ENCODE assay signal across 9 cellular contexts in the genomic region with DNA sequence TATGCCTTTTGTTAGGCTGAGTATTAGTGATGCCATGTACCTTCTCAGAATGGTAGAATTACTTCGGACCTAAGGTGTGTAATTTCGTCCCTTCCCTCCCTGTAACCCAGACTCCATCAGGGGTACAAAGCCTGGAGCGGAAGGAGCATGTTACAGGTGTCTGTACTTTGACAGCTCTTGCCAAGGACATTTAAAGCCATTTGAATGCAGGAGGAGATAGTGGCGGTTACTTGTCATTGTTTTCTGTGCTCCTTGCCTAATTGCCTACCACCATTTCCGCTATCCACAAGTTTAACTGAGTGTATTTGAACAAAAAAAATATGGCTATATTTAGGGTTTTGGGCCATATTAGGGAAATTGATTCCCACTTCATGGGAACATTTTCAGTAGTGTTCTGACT. TPM values are rescaled to one million over a fixed set of nuclear protein-coding genes. Genes with fewer than 3 reads are reported as not detected.
DNase-seq lines count a peak whose midpoint lies in the region; ATAC-seq and TF ChIP-seq lines count a peak whose summit lies in the region.
"Had no signal": no experiment of that assay in that cellular context is flagged by ENCODE, and none has a peak within 500 bp of the region (broad histone marks: within the 10 kb centered on the region; RNA-seq: fewer than 3 reads in every experiment).

No MANE protein-coding gene starts in this region.

- H3K27ac ChIP-seq in CD4-positive, CD25-positive, alpha-beta regulatory T cell (ENCODE audit: insufficient read depth, low read length, poor library complexity, severe bottlenecking): no peak overlapping the region
- H3K27ac ChIP-seq in HCT116 (ENCODE audit: low read depth, low read length): no peak overlapping the region

- no peaks in the 10 kb centered on the region for H3K9me2 ChIP-seq in HCT116 (ENCODE audit: insufficient read depth)

- no peak overlapping the region for H3K4me3 ChIP-seq in CD4-positive, CD25-positive, alpha-beta regulatory T cell (ENCODE audit: low read depth, low read length)
- H3K4me3 ChIP-seq in HCT116 (replicated peaks in 1 of 2; ENCODE audit: low read depth in 1 of 2, low read length in 2 of 2): no peak overlapping the region

- H3K4me3 Mint-ChIP-seq in CD4-positive, CD25-positive, alpha-beta regulatory T cell: peak overlapping the region; percentile 95 to 99 (median 97)
- H3K4me3 Mint-ChIP-seq in chondrocyte (ENCODE audit: unreplicated experiment) (peak overlapping the region; percentile 99), nephron progenitor cell (peak overlapping the region; percentile 66)

- no peaks in the 10 kb centered on the region; the same call in 1 of the 2 replicates for H3K79me2 ChIP-seq in HCT116 (ENCODE audit: insufficient read depth, low read length)

- ATAC-seq in CD4-positive, CD25-positive, alpha-beta regulatory T cell (ENCODE audit: low read depth in 2 of 2): no peak
- ATAC-seq in HCT116: no peak

- no peak for TF ChIP-seq RAD21 in HCT116 (IDR thresholded peaks at IDR 0.05; ENCODE audit: low read depth)

- no peak overlapping the region for H2AFZ ChIP-seq in HCT116 (ENCODE audit: low read depth, low read length, poor library complexity, severe bottlenecking)

- TF ChIP-seq CTCF in HCT116 (IDR thresholded peaks at IDR 0.05 in 2 of 3, conservative IDR thresholded peaks at IDR 0.05 in 1 of 3; ENCODE audit: borderline replicate concordance in 1 of 3, insufficient read depth in 1 of 3, low read depth in 2 of 3, low read length in 2 of 3) (no peak), chondrocyte (IDR thresholded peaks at IDR 0.05) (no peak), nephron progenitor cell (IDR thresholded peaks at IDR 0.05) (no peak)

- H3K36me3 Mint-ChIP-seq in CD4-positive, CD25-positive, alpha-beta regulatory T cell: no peaks in the 10 kb centered on the region
- H3K36me3 Mint-ChIP-seq in chondrocyte (ENCODE audit: low read depth) (no peaks in the 10 kb centered on the region), nephron progenitor cell (ENCODE audit: low read depth) (no peaks in the 10 kb centered on the region)

- BruUV-seq in HCT116 (replicated peaks; lab: Mats Ljungman, UMichigan): no TSS peak

- H3K9me3 Mint-ChIP-seq in CD4-positive, CD25-positive, alpha-beta regulatory T cell: peaks cover 0 to 2% (median 0%) of the 10 kb centered on the region in 7 donors
- H3K9me3 Mint-ChIP-seq in chondrocyte (ENCODE audit: low read depth) (no peaks in the 10 kb centered on the region), nephron progenitor cell (no peaks in the 10 kb centered on the region)

- no peaks in the 10 kb centered on the region for H3K9me3 ChIP-seq in CD4-positive, CD25-positive, alpha-beta regulatory T cell (ENCODE audit: control insufficient read depth in 2 of 2, low read length in 2 of 2)
- no peaks in the 10 kb centered on the region for H3K9me3 ChIP-seq in HCT116 (ENCODE audit: control insufficient read depth in 1 of 2, insufficient read depth in 1 of 2, low read depth in 1 of 2, low read length in 2 of 2)

- RAD21 ChIA-PET in HCT116 (lab: Charles Lee; ENCODE audit: low non-redundant PET in 1 of 2, low total read pairs in 2 of 2, uncharacterized antibody in 2 of 2, unreplicated experiment in 2 of 2): no interaction called here

- peak overlapping the region; percentile 94; the same call in 1 of the 2 replicates for H3K4me2 ChIP-seq in HCT116 (ENCODE audit: low read length)

- no peak for DNase-seq in CD4-positive, CD25-positive, alpha-beta regulatory T cell
- DNase-seq in HCT116 (ENCODE audit: low read depth, low spot score) (no peak), chondrocyte (ENCODE audit: low spot score) (no peak), nephron progenitor cell (no peak), dermis blood vessel endothelial cell (no peak), NCI-H446 treated with DMSO at 0.1 percent for 48 hours (lab: John Stamatoyannopoulos, UW) (no peak), anterior cingulate cortex (lab: John Stamatoyannopoulos, UW) (no peak)
- DNase-seq in stimulated activated CD4-positive, alpha-beta T cell treated with anti-CD3 and anti-CD28 coated beads, Interleukin-2, amount 100 ng/mL, for 24 hours: no peak
- DNase-seq: DMS79 treated with DMSO at 0.1 percent for 48 hours had no signal

- H3K4me1 Mint-ChIP-seq in CD4-positive, CD25-positive, alpha-beta regulatory T cell: peaks cover 5 to 42% (median 29%) of the 10 kb centered on the region in 4 donors
- H3K4me1 Mint-ChIP-seq in chondrocyte (ENCODE audit: low read depth) (peaks cover 55% of the 10 kb centered on the region), nephron progenitor cell (peaks cover 40% of the 10 kb centered on the region)

- H3K27ac Mint-ChIP-seq in CD4-positive, CD25-positive, alpha-beta regulatory T cell: peak overlapping the region in 1 of 3 donors; percentile 42
- no peak overlapping the region for H3K27ac Mint-ChIP-seq in chondrocyte (ENCODE audit: unreplicated experiment)
- H3K27ac Mint-ChIP-seq in nephron progenitor cell: no peak overlapping the region

- peaks cover 10% of the 10 kb centered on the region for H3K4me1 ChIP-seq in CD4-positive, CD25-positive, alpha-beta regulatory T cell (ENCODE audit: control insufficient read depth, insufficient read depth, low read length, poor library complexity, severe bottlenecking)
- H3K4me1 ChIP-seq in HCT116 (ENCODE audit: control insufficient read depth in 1 of 2, insufficient read depth in 2 of 2, low read length in 2 of 2): peaks cover 4 to 24% of the 10 kb centered on the region in 2 experiments; a peak in 3 of 4 replicates

- no peaks in the 10 kb centered on the region for H4K20me1 ChIP-seq in HCT116 (ENCODE audit: insufficient read depth)

- H3K9ac ChIP-seq in HCT116 (ENCODE audit: low read length): no peak overlapping the region

- H3K27me3 ChIP-seq in CD4-positive, CD25-positive, alpha-beta regulatory T cell (ENCODE audit: control insufficient read depth, insufficient read depth, low read length): peaks cover 7% of the 10 kb centered on the region
- H3K27me3 ChIP-seq in HCT116 (ENCODE audit: insufficient read depth, low read length): no peaks in the 10 kb centered on the region

- TF ChIP-seq POLR2A in HCT116 (IDR thresholded peaks at IDR 0.05; ENCODE audit: borderline replicate concordance, extremely low read depth, insufficient read depth, insufficient read length): no peak

- peaks cover 7% of the 10 kb centered on the region for H3K27me3 Mint-ChIP-seq in CD4-positive, CD25-positive, alpha-beta regulatory T cell
- H3K27me3 Mint-ChIP-seq in chondrocyte (ENCODE audit: low read depth) (no peaks in the 10 kb centered on the region), nephron progenitor cell (ENCODE audit: low read depth, poor library complexity) (peaks cover 7% of the 10 kb centered on the region)

- intact Hi-C loops in HCT116 (cut with micrococcal nuclease): no loop called here

- H3K36me3 ChIP-seq in CD4-positive, CD25-positive, alpha-beta regulatory T cell (ENCODE audit: control insufficient read depth, insufficient read depth, low read length): no peaks in the 10 kb centered on the region
- H3K36me3 ChIP-seq in HCT116 (ENCODE audit: control insufficient read depth in 1 of 2, insufficient read depth in 2 of 2, low read length in 2 of 2): no peaks in the 10 kb centered on the region

- POLR2A ChIA-PET in HCT116 (lab: Charles Lee): no interaction called here

- CTCF ChIA-PET in HCT116 (lab: Charles Lee): no interaction called here

TF ChIP-seq in HCT116, 20 proteins besides CTCF, POLR2A, EP300 and RAD21 (continues in another document):
- TF ChIP-seq CEBPB (IDR thresholded peaks at IDR 0.05; ENCODE audit: low read depth): no peak
- no peak for TF ChIP-seq ZNF274 (IDR thresholded peaks at IDR 0.05; ENCODE audit: low read depth, low read length)
- TF ChIP-seq TCF7L2 (IDR thresholded peaks at IDR 0.05; ENCODE audit: borderline replicate concordance, extremely low read depth, insufficient read depth, insufficient read length): no peak
- TF ChIP-seq, protein P1, sequence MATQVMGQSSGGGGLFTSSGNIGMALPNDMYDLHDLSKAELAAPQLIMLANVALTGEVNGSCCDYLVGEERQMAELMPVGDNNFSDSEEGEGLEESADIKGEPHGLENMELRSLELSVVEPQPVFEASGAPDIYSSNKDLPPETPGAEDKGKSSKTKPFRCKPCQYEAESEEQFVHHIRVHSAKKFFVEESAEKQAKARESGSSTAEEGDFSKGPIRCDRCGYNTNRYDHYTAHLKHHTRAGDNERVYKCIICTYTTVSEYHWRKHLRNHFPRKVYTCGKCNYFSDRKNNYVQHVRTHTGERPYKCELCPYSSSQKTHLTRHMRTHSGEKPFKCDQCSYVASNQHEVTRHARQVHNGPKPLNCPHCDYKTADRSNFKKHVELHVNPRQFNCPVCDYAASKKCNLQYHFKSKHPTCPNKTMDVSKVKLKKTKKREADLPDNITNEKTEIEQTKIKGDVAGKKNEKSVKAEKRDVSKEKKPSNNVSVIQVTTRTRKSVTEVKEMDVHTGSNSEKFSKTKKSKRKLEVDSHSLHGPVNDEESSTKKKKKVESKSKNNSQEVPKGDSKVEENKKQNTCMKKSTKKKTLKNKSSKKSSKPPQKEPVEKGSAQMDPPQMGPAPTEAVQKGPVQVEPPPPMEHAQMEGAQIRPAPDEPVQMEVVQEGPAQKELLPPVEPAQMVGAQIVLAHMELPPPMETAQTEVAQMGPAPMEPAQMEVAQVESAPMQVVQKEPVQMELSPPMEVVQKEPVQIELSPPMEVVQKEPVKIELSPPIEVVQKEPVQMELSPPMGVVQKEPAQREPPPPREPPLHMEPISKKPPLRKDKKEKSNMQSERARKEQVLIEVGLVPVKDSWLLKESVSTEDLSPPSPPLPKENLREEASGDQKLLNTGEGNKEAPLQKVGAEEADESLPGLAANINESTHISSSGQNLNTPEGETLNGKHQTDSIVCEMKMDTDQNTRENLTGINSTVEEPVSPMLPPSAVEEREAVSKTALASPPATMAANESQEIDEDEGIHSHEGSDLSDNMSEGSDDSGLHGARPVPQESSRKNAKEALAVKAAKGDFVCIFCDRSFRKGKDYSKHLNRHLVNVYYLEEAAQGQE (IDR thresholded peaks at IDR 0.05; ENCODE audit: low read depth): no peak
- no peak for TF ChIP-seq ZFX (IDR thresholded peaks at IDR 0.05)
- no peak for TF ChIP-seq SIN3A (IDR thresholded peaks at IDR 0.05; ENCODE audit: low read depth)
- TF ChIP-seq EGR1 (IDR thresholded peaks at IDR 0.05; ENCODE audit: low read depth): no peak
- no peak for TF ChIP-seq EZH2 (IDR thresholded peaks at IDR 0.05)
- TF ChIP-seq SP1 (IDR thresholded peaks at IDR 0.05; ENCODE audit: low read depth): no peak
- no peak for TF ChIP-seq JUND (IDR thresholded peaks at IDR 0.05)

RNA-seq across cellular contexts. Expression of gene FNIP2, which starts 1.8 kb away (rescaled TPM):
- 8.9 TPM for total RNA-seq in CD4-positive, CD25-positive, alpha-beta regulatory T cell
- 1 to 10 TPM; 1.5 to 3.9 (median 2.1) TPM for polyA plus RNA-seq in CD4-positive, CD25-positive, alpha-beta regulatory T cell
- total RNA-seq in HCT116 (2021; ENCODE audit: unreplicated experiment) (4.8 TPM), chondrocyte (20.7 to 33.7 TPM (median 32.1 TPM) in 3 replicates), dermis blood vessel endothelial cell (59.6 and 62.3 TPM in 2 replicates)
- polyA plus RNA-seq in HCT116 (2012): 0.81 and 1.2 TPM in 2 replicates

RNA-seq across cellular contexts. Expression of gene PPID, which starts 47.5 kb away (rescaled TPM):
- total RNA-seq in CD4-positive, CD25-positive, alpha-beta regulatory T cell: 18.3 TPM
- 10 to 100 TPM; 44.6 to 50.4 (median 47.1) TPM for polyA plus RNA-seq in CD4-positive, CD25-positive, alpha-beta regulatory T cell
- total RNA-seq in HCT116 (2021; ENCODE audit: unreplicated experiment): 48.2 TPM
- polyA plus RNA-seq in HCT116 (2012): 16.1 and 27.2 TPM in 2 replicates
- 19.0 to 20.8 TPM (median 20.0 TPM) in 3 replicates for total RNA-seq in chondrocyte
- total RNA-seq in dermis blood vessel endothelial cell: 26.4 and 35.1 TPM in 2 replicates
